In the genomic region with DNA sequence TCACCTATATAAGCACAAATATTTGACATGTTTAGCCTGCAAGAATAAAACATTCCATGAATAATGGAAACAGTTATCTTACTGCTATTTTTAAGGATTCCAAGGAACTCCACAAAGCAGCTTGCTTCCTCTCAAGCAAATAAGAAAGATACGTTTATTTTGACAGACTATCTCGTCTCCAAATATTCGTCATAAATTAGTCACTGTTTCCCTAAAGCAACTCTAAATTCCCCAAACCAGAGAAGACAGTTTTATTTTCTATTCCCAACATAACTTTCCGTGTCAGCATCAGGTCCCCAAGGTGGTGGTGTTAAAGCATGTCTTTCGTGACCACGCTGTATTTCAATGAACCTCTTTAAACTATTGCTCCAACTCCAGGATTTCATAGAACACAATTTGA, we compare ENCODE assay signal across 24 cellular contexts. TPM values are rescaled to one million over a fixed set of nuclear protein-coding genes. Genes with fewer than 3 reads are reported as not detected.
A peak's percentile ranks its signal among the peaks of the same experiment; 100 is the strongest.
DNase-seq lines count a peak whose midpoint lies in the region; ATAC-seq and TF ChIP-seq lines count a peak whose summit lies in the region.
"Had no signal": no experiment of that assay in that cellular context is flagged by ENCODE, and none has a peak within 500 bp of the region (broad histone marks: within the 10 kb centered on the region; RNA-seq: fewer than 3 reads in every experiment).

No MANE protein-coding gene starts in this region.

- TF ChIP-seq RAD21 in SK-N-SH (IDR thresholded peaks at IDR 0.05; ENCODE audit: low read length), result no peak

- no peak for TF ChIP-seq CTCF in SK-N-SH (IDR thresholded peaks at IDR 0.05)
- TF ChIP-seq CTCF in fibroblast of the aortic adventitia (IDR thresholded peaks at IDR 0.05; ENCODE audit: insufficient read depth, low read length), result no peak
- TF ChIP-seq CTCF in body of pancreas (IDR thresholded peaks at IDR 0.05), result no peak

- no peaks in the 10 kb centered on the region for H3K36me3 Mint-ChIP-seq in activated T-cell treated with anti-CD3 and anti-CD28 coated beads, Interleukin-2, amount 50 U/mL, for 24 hours (ENCODE audit: low read depth)
- H3K36me3 Mint-ChIP-seq: CD8-positive, alpha-beta T cell had no signal

- CTCF ChIA-PET in SK-N-SH (lab: Yijun Ruan, JAX), result interaction anchor here (0.8 to 1.5 kb wide), 2 partner anchors 9 to 15 kb away, joined by 3 read pairs; no protein-coding TSS in a partner anchor

- no peak overlapping the region for H3K4me3 ChIP-seq in SK-N-SH (ENCODE audit: low read depth in 2 of 2, low read length in 1 of 2)
- H3K4me3 ChIP-seq in adipocyte (ENCODE audit: low read length), result no peak overlapping the region
- H3K4me3 ChIP-seq in fibroblast of the aortic adventitia (ENCODE audit: low read depth, low read length), result no peak overlapping the region
- no peak overlapping the region for H3K4me3 ChIP-seq in body of pancreas

- H2AFZ ChIP-seq in SK-N-SH (ENCODE audit: low read depth), result no peak overlapping the region

- no peaks in the 10 kb centered on the region for H3K79me2 ChIP-seq in SK-N-SH (ENCODE audit: insufficient read depth)

- H3K36me3 ChIP-seq in SK-N-SH (replicated peaks in 1 of 2; ENCODE audit: control insufficient read depth in 1 of 2, insufficient read depth in 2 of 2, low read length in 1 of 2), result no peaks in the 10 kb centered on the region
- no peaks in the 10 kb centered on the region for H3K36me3 ChIP-seq in adipocyte (ENCODE audit: control insufficient read depth, insufficient read depth, low read length, severe bottlenecking)
- H3K36me3 ChIP-seq in body of pancreas (replicated peaks in 1 of 2; ENCODE audit: insufficient read depth in 1 of 2, low read depth in 2 of 2), result no peaks in the 10 kb centered on the region

- no peaks in the 10 kb centered on the region for H3K9me3 Mint-ChIP-seq in activated T-cell treated with anti-CD3 and anti-CD28 coated beads, Interleukin-2, amount 50 U/mL, for 24 hours
- H3K9me3 Mint-ChIP-seq: CD8-positive, alpha-beta T cell had no signal

- no peak for ATAC-seq in SK-N-SH treated with all-trans-retinoic acid at 6 μM for 48 hours
- no peak for ATAC-seq in body of pancreas
- ATAC-seq: CD8-positive, alpha-beta T cell; Panc1 had no signal

- intact Hi-C loops in body of pancreas (cut with DNase I), result no loop called here

- POLR2A ChIA-PET in SK-N-SH (lab: Yijun Ruan, JAX), result no interaction called here

- H3F3A ChIP-seq in SK-N-SH (replicated peaks; ENCODE audit: insufficient read depth), result peaks cover 10% of the 10 kb centered on the region

- H3K27ac Mint-ChIP-seq in activated T-cell treated with anti-CD3 and anti-CD28 coated beads, Interleukin-2, amount 50 U/mL, for 24 hours, result no peak overlapping the region
- H3K27ac Mint-ChIP-seq: CD8-positive, alpha-beta T cell had no signal

- no peaks in the 10 kb centered on the region for H3K9me3 ChIP-seq in SK-N-SH
- no peaks in the 10 kb centered on the region for H3K9me3 ChIP-seq in adipocyte (ENCODE audit: control insufficient read depth, low read length)
- no peaks in the 10 kb centered on the region for H3K9me3 ChIP-seq in body of pancreas

- peak overlapping the region in 1 of 2 experiments; percentile 49; a peak in 2 of 4 replicates for H3K27ac ChIP-seq in SK-N-SH (ENCODE audit: low read depth in 2 of 2, low read length in 1 of 2)
- H3K27ac ChIP-seq in body of pancreas, result no peak overlapping the region
- H3K27ac ChIP-seq: 22Rv1, HL-60 had no signal

- peaks cover 0 to 10% of the 10 kb centered on the region in 2 experiments; a peak in 2 of 4 replicates for H3K4me1 ChIP-seq in SK-N-SH (ENCODE audit: control insufficient read depth in 1 of 2, insufficient read depth in 2 of 2, low read depth in 1 of 2, low read length in 1 of 2)
- peaks cover 7% of the 10 kb centered on the region for H3K4me1 ChIP-seq in adipocyte (ENCODE audit: control insufficient read depth, insufficient read depth, low read length)
- no peaks in the 10 kb centered on the region for H3K4me1 ChIP-seq in body of pancreas

- WGBS in SK-N-SH (ENCODE audit: low lambda C conversion rate), result 65% methylated on average over 6 of the region's 6 CpGs
- 71 to 77% methylated on average over 6 of the region's 6 CpGs for WGBS in body of pancreas, 2 donors

- no peaks in the 10 kb centered on the region for H3K27me3 Mint-ChIP-seq in activated T-cell treated with anti-CD3 and anti-CD28 coated beads, Interleukin-2, amount 50 U/mL, for 24 hours

- H3K4me2 ChIP-seq in SK-N-SH, result peak overlapping the region; percentile 27; the same call in 1 of the 2 replicates

- H3K27me3 ChIP-seq in SK-N-SH (ENCODE audit: insufficient read depth) (no peaks in the 10 kb centered on the region), adipocyte (replicated peaks; ENCODE audit: control insufficient read depth, insufficient read depth, low read length) (no peaks in the 10 kb centered on the region), body of pancreas (no peaks in the 10 kb centered on the region)

- no peaks in the 10 kb centered on the region for H3K9me2 ChIP-seq in SK-N-SH

- H3K9ac ChIP-seq in SK-N-SH (no peak overlapping the region), adipocyte (ENCODE audit: low read length) (no peak overlapping the region)

- DNase-seq in SK-N-SH (no peak), adipocyte (ENCODE audit: low read depth) (peak; percentile 37), fibroblast of the aortic adventitia (ENCODE audit: low read depth) (peak; percentile 33), GF-D8 (lab: John Stamatoyannopoulos, UW) (no peak), body of pancreas (no peak), AG20443 (ENCODE audit: low spot score) (no peak)
- no peak for DNase-seq in activated T-cell treated with anti-CD3 and anti-CD28 coated beads, Interleukin-2, amount 50 U/mL, for 24 hours
- DNase-seq: AML-193; C1 segment of cervical spinal cord; CD8-positive, alpha-beta T cell; DND-41; GDM1; KBM-7; NCI-H1092 treated with DMSO at 0.1 percent for 48 hours; NCI-H1436 treated with DMSO at 0.1 percent for 48 hours; NCI-H1930; NCI-H510A; NCI-H748 treated with DMSO at 0.1 percent for 48 hours; NK-92 treated with Interleukin-12 subunit alpha and Interleukin-12 subunit beta, amount 100 ng/mL, for 24 hours had no signal

- H3K4me3 Mint-ChIP-seq in activated T-cell treated with anti-CD3 and anti-CD28 coated beads, Interleukin-2, amount 50 U/mL, for 24 hours, result no peak overlapping the region
- H3K4me3 Mint-ChIP-seq: CD8-positive, alpha-beta T cell had no signal

- TF ChIP-seq EP300 in SK-N-SH (IDR thresholded peaks at IDR 0.05; ENCODE audit: borderline replicate concordance in 1 of 2, low read depth in 1 of 2, low read length in 1 of 2), result no peak

- H3K4me1 Mint-ChIP-seq in activated T-cell treated with anti-CD3 and anti-CD28 coated beads, Interleukin-2, amount 50 U/mL, for 24 hours (ENCODE audit: low read depth), result no peaks in the 10 kb centered on the region

- no peak for TF ChIP-seq POLR2A in body of pancreas (IDR thresholded peaks at IDR 0.05)

- H4K20me1 ChIP-seq in SK-N-SH (ENCODE audit: insufficient read depth), result no peaks in the 10 kb centered on the region

TF ChIP-seq in SK-N-SH, 30 proteins besides CTCF, POLR2A, EP300 and RAD21:
- TF ChIP-seq EZH2phosphoT487 (IDR thresholded peaks at IDR 0.05; ENCODE audit: borderline replicate concordance, low read depth) (no peak), ELF1 (IDR thresholded peaks at IDR 0.05) (no peak), FOXM1 (IDR thresholded peaks at IDR 0.05; ENCODE audit: low read depth) (no peak), JUND (IDR thresholded peaks at IDR 0.05) (0 out of 2 replicates have a peak, but pooled peaks have one; percentile 9), TCF12 (IDR thresholded peaks at IDR 0.05) (no peak), YY1 (IDR thresholded peaks at IDR 0.05; ENCODE audit: low read depth) (no peak)
- TF ChIP-seq, protein P1, sequence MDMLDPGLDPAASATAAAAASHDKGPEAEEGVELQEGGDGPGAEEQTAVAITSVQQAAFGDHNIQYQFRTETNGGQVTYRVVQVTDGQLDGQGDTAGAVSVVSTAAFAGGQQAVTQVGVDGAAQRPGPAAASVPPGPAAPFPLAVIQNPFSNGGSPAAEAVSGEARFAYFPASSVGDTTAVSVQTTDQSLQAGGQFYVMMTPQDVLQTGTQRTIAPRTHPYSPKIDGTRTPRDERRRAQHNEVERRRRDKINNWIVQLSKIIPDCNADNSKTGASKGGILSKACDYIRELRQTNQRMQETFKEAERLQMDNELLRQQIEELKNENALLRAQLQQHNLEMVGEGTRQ (IDR thresholded peaks at IDR 0.05; ENCODE audit: borderline replicate concordance, low read depth, low read length), result no peak

TF ChIP-seq in SK-N-SH treated with all-trans-retinoic acid at 6 μM for 48 hours, 23 proteins besides CTCF, POLR2A, EP300 and RAD21 (continues in another document):
- TF ChIP-seq ZC3H10 (CRISPR knock-in tag; IDR thresholded peaks at IDR 0.05), result no peak
- TF ChIP-seq ZNF8 (CRISPR knock-in tag; IDR thresholded peaks at IDR 0.05), result no peak
- TF ChIP-seq ARNTL (CRISPR knock-in tag; IDR thresholded peaks at IDR 0.05; ENCODE audit: borderline replicate concordance, low read depth), result no peak
- TF ChIP-seq OSR1 (CRISPR knock-in tag; IDR thresholded peaks at IDR 0.05), result no peak
- TF ChIP-seq, protein P2, sequence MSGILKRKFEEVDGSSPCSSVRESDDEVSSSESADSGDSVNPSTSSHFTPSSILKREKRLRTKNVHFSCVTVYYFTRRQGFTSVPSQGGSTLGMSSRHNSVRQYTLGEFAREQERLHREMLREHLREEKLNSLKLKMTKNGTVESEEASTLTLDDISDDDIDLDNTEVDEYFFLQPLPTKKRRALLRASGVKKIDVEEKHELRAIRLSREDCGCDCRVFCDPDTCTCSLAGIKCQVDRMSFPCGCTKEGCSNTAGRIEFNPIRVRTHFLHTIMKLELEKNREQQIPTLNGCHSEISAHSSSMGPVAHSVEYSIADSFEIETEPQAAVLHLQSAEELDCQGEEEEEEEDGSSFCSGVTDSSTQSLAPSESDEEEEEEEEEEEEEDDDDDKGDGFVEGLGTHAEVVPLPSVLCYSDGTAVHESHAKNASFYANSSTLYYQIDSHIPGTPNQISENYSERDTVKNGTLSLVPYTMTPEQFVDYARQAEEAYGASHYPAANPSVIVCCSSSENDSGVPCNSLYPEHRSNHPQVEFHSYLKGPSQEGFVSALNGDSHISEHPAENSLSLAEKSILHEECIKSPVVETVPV (CRISPR knock-in tag; IDR thresholded peaks at IDR 0.05), result no peak
- TF ChIP-seq ZFP3 (CRISPR knock-in tag; IDR thresholded peaks at IDR 0.05), result no peak
- no peak for TF ChIP-seq ZFP30 (CRISPR knock-in tag; IDR thresholded peaks at IDR 0.05)
- TF ChIP-seq ESRRG (CRISPR knock-in tag; IDR thresholded peaks at IDR 0.05), result no peak
- no peak for TF ChIP-seq ISL1 (CRISPR knock-in tag; IDR thresholded peaks at IDR 0.05)
- no peak for TF ChIP-seq ZNF565 (CRISPR knock-in tag; conservative IDR thresholded peaks at IDR 0.05; ENCODE audit: low read depth)
- TF ChIP-seq TOX (CRISPR knock-in tag; IDR thresholded peaks at IDR 0.05; ENCODE audit: borderline replicate concordance), result no peak
- TF ChIP-seq RARB (CRISPR knock-in tag; IDR thresholded peaks at IDR 0.05), result no peak
- no peak for TF ChIP-seq SNAI2 (CRISPR knock-in tag; IDR thresholded peaks at IDR 0.05)

RNA-seq across cellular contexts. Expression of gene DKK2, which starts 24.3 kb away (rescaled TPM):
- polyA plus RNA-seq in SK-N-SH (2012; rRNA removed), result 53.1 and 55.7 TPM in 2 replicates
- 51.2 and 54.9 TPM in 2 replicates for polyA plus RNA-seq in SK-N-SH (2012; cell fraction: cytosol; rRNA removed)
- 38.2 and 47.2 TPM in 2 replicates for polyA plus RNA-seq in SK-N-SH (2012; cell fraction: nucleus; rRNA removed)
- total RNA-seq in fibroblast of the aortic adventitia (ENCODE audit: low replicate concordance), result 0.27 and 0.82 TPM in 2 replicates
- total RNA-seq in body of pancreas, result under 1 TPM in 1 of 2 donors, not detected in 1; 0.52 TPM
- total RNA-seq: CD8-positive, alpha-beta T cell; HT-29 had no signal

Comparison
In these comparisons a context has a peak if more than half of its experiments do, and no peak if none do; other contexts are left out.
1. DNase-seq: peak in adipocyte (single experiment) and fibroblast of the aortic adventitia (single experiment); none in SK-N-SH (single experiment), activated T-cell treated with anti-CD3 and anti-CD28 coated beads, Interleukin-2, amount 50 U/mL, for 24 hours (single experiment), GF-D8 (single experiment), body of pancreas (0 of 4) and AG20443 (single experiment).